In the genomic region with DNA sequence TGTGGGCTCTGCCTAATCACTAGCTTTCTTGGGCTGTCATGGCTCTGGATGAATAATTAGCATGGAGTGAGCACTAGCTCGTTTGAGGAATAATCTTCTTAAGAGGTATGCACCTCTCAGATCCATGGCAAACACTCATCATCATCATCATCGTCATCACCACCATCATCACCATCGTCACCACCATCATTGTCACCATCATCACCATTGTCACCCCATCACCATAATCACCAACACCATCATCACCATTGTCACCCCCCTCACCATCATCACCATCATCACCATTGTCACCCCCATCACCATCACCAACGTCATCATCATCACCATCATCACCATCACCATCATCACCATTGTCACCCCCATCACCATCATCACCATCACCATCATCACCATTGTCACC, we compare ENCODE assay signal across 25 cellular contexts.
"Had no signal": no experiment of that assay in that cellular context is flagged by ENCODE, and none has a peak within 500 bp of the region (broad histone marks: within the 10 kb centered on the region; RNA-seq: fewer than 3 reads in every experiment).

No MANE protein-coding gene starts in this region.

- H3K4me3 ChIP-seq: left lung, lower lobe of right lung, right atrium auricular region, skin epidermis, stomach, testis, thyroid gland, transverse colon, upper lobe of left lung had no signal

- H3K4me3 Mint-ChIP-seq: naive thymus-derived CD8-positive, alpha-beta T cell; nephron; neural crest cell; stimulated activated naive B cell treated with anti-CD40 and anti-IgM and Interleukin-4, amounts not matched to agents 10 μg/mL and 1 μg/mL and 100 μg/mL, for 72 hours had no signal

- FAIRE-seq: kidney had no signal

- H3K27me3 Mint-ChIP-seq: naive thymus-derived CD8-positive, alpha-beta T cell had no signal

- ATAC-seq: left colon; left lung; lower lobe of right lung; naive thymus-derived CD8-positive, alpha-beta T cell; sciatic nerve; stimulated activated naive B cell treated with anti-CD40 and anti-IgM and Interleukin-4, amounts not matched to agents 10 μg/mL and 1 μg/mL and 100 μg/mL, for 72 hours; stimulated activated naive CD8-positive, alpha-beta T cell treated with anti-CD3 and anti-CD28 coated beads, Interleukin-15, Interleukin-2, amounts not matched to agents 100 U/mL and 50 U/mL, for 24 hours had no signal

- H3K27ac Mint-ChIP-seq: nephron; stimulated activated naive B cell treated with anti-CD40 and anti-IgM and Interleukin-4, amounts not matched to agents 10 μg/mL and 1 μg/mL and 100 μg/mL, for 72 hours had no signal

- H3K27me3 ChIP-seq: left lung, right atrium auricular region, stomach, testis, thyroid gland, transverse colon, upper lobe of left lung had no signal

- H3K4me1 Mint-ChIP-seq: nephron; neural crest cell; stimulated activated naive B cell treated with anti-CD40 and anti-IgM and Interleukin-4, amounts not matched to agents 10 μg/mL and 1 μg/mL and 100 μg/mL, for 72 hours had no signal

- DNase-seq: hippocampal formation; kidney; left colon; left lung; lower lobe of right lung; mammary epithelial cell; mesenchymal stem cell; naive thymus-derived CD8-positive, alpha-beta T cell; occipital lobe; stimulated activated CD4-positive, alpha-beta T cell treated with anti-CD3 and anti-CD28 coated beads, Interleukin-12 subunit alpha, Interleukin-12 subunit beta, amount 100 ng/mL, for 4 hours; stimulated activated CD4-positive, alpha-beta T cell treated with anti-CD3 and anti-CD28 coated beads, Interleukin-15, amount 100 ng/mL, for 24 hours; stimulated activated CD4-positive, alpha-beta T cell treated with anti-CD3 and anti-CD28 coated beads, Interleukin-2, amount 100 ng/mL, for 24 hours; stimulated activated CD4-positive, alpha-beta T cell treated with anti-CD3 and anti-CD28 coated beads, Interleukin-4, amount 100 ng/mL, for 1 hour; stimulated activated naive B cell treated with anti-CD40 and anti-IgM and Interleukin-4, amounts not matched to agents 10 μg/mL and 1 μg/mL and 100 μg/mL, for 72 hours; stimulated activated naive CD8-positive, alpha-beta T cell treated with anti-CD3 and anti-CD28 coated beads, Interleukin-15, Interleukin-2, amounts not matched to agents 100 U/mL and 50 U/mL, for 24 hours; stomach; testis; thyroid gland; transverse colon; upper lobe of left lung had no signal

- H3K36me3 ChIP-seq: left lung, lower lobe of right lung, right atrium auricular region, thyroid gland, transverse colon, upper lobe of left lung had no signal
